26 cellular contexts compared by ENCODE assay signal in genomic region chr9:20760246-20760901, GRCh38.
DNase-seq lines count a peak whose midpoint lies in the region; ATAC-seq and TF ChIP-seq lines count a peak whose summit lies in the region.
"Had no signal": no experiment of that assay in that cellular context is flagged by ENCODE, and none has a peak within 500 bp of the region (broad histone marks: within the 10 kb centered on the region; RNA-seq: fewer than 3 reads in every experiment).

No MANE protein-coding gene starts in this region.

- peaks cover 24% of the 10 kb centered on the region for H3K36me3 Mint-ChIP-seq in MCF 10A (ENCODE audit: insufficient read depth, unreplicated experiment)
- peaks cover 18% of the 10 kb centered on the region for H3K36me3 Mint-ChIP-seq in activated CD8-positive, alpha-beta T cell treated with anti-CD3 and anti-CD28 coated beads for 36 hours (ENCODE audit: low read depth)
- peaks cover 25% of the 10 kb centered on the region for H3K36me3 Mint-ChIP-seq in GM23338 (ENCODE audit: low read depth)

- H3K4me3 ChIP-seq in breast epithelium, result no peak overlapping the region
- no peak overlapping the region for H3K4me3 ChIP-seq in WERI-Rb-1 (ENCODE audit: low read depth, low read length)
- no peak overlapping the region for H3K4me3 ChIP-seq in GM23338
- H3K4me3 ChIP-seq: heart left ventricle, neural progenitor cell, sigmoid colon, SK-N-MC, suprapubic skin had no signal

- POLR2A ChIA-PET in MCF 10A (lab: Yijun Ruan, JAX), result interaction anchor here (0.7 to 2.1 kb wide), 7 partner anchors 16 to 248 kb away, joined by 3 to 8 read pairs (median 4); partner anchors contain the start of genes FOCAD and MLLT3
- POLR2A ChIA-PET in activated CD8-positive, alpha-beta T cell treated with anti-CD3 and anti-CD28 coated beads for 36 hours (lab: Charles Lee), result no interaction called here

- no peaks in the 10 kb centered on the region for H3K79me2 ChIP-seq in GM23338 (replicated peaks; ENCODE audit: insufficient read depth)

- no peaks in the 10 kb centered on the region for H3K27me3 ChIP-seq in breast epithelium
- H3K27me3 ChIP-seq in WERI-Rb-1 (ENCODE audit: insufficient read depth, low read depth, severe bottlenecking), result no peaks in the 10 kb centered on the region
- H3K27me3 ChIP-seq in GM23338 (ENCODE audit: insufficient read depth), result no peaks in the 10 kb centered on the region
- H3K27me3 ChIP-seq: heart left ventricle, neural progenitor cell, sigmoid colon, suprapubic skin had no signal

- H3F3A ChIP-seq in GM23338 (replicated peaks; ENCODE audit: low read depth), result no peaks in the 10 kb centered on the region

- ATAC-seq in activated CD8-positive, alpha-beta T cell treated with anti-CD3 and anti-CD28 coated beads for 36 hours, result no peak
- no peak for ATAC-seq in GM19395 (IDR thresholded peaks at IDR 0.05; ENCODE audit: unreplicated experiment)
- ATAC-seq in GM23338, result no peak
- ATAC-seq: activated CD4-positive, alpha-beta T cell treated with anti-CD3 and anti-CD28 coated beads for 36 hours; heart left ventricle had no signal

- H2AFZ ChIP-seq in GM23338, result no peak overlapping the region
- H2AFZ ChIP-seq: neural progenitor cell had no signal

- CTCF ChIA-PET in MCF 10A (lab: Yijun Ruan, JAX), result no interaction called here
- CTCF ChIA-PET in activated CD8-positive, alpha-beta T cell treated with anti-CD3 and anti-CD28 coated beads for 36 hours (lab: Charles Lee), result no interaction called here

- no peaks in the 10 kb centered on the region for H3K27me3 Mint-ChIP-seq in MCF 10A (ENCODE audit: insufficient read depth, unreplicated experiment)
- no peaks in the 10 kb centered on the region for H3K27me3 Mint-ChIP-seq in activated CD8-positive, alpha-beta T cell treated with anti-CD3 and anti-CD28 coated beads for 36 hours
- no peaks in the 10 kb centered on the region for H3K27me3 Mint-ChIP-seq in GM23338 (ENCODE audit: insufficient read depth, low read depth, poor library complexity)
- H3K27me3 Mint-ChIP-seq: activated CD4-positive, alpha-beta T cell treated with anti-CD3 and anti-CD28 coated beads for 36 hours; activated naive CD8-positive, alpha-beta T cell; dendritic cell treated with granulocyte-macrophage colony-stimulating factor and Interleukin-4, amounts not matched to agents 40 ng/mL and 50 ng/mL, for 4 days had no signal

- H3K4me1 Mint-ChIP-seq in MCF 10A (ENCODE audit: insufficient read depth, unreplicated experiment) (peaks cover 23% of the 10 kb centered on the region), GM23338 (peaks cover 5% of the 10 kb centered on the region; the same call in 2 of the 3 replicates)
- H3K4me1 Mint-ChIP-seq in activated CD8-positive, alpha-beta T cell treated with anti-CD3 and anti-CD28 coated beads for 36 hours (ENCODE audit: low read depth), result no peaks in the 10 kb centered on the region
- H3K4me1 Mint-ChIP-seq: activated CD4-positive, alpha-beta T cell treated with anti-CD3 and anti-CD28 coated beads for 36 hours; neural progenitor cell had no signal

- no peak overlapping the region for H3K4me2 ChIP-seq in GM23338
- H3K4me2 ChIP-seq: neural progenitor cell had no signal

- H3K27ac ChIP-seq in breast epithelium (no peak overlapping the region), WERI-Rb-1 (no peak overlapping the region), GM23338 (ENCODE audit: low read depth) (no peak overlapping the region)
- H3K27ac ChIP-seq: heart left ventricle, neural progenitor cell, RWPE1, sigmoid colon, SK-N-MC, suprapubic skin had no signal

- no peaks in the 10 kb centered on the region for H3K9me2 ChIP-seq in GM23338 (ENCODE audit: insufficient read depth)

- DNase-seq in MCF 10A (ENCODE audit: unreplicated experiment), result peak; percentile 45
- DNase-seq in breast epithelium (ENCODE audit: low spot score in 2 of 2), result no peak
- peak; percentile 49 for DNase-seq in amniotic epithelial cell (ENCODE audit: low read depth)
- peak; percentile 54 for DNase-seq in glomerular endothelial cell (ENCODE audit: extremely low read depth, low read depth, low spot score)
- DNase-seq in WERI-Rb-1, result no peak
- DNase-seq in activated CD8-positive, alpha-beta T cell treated with anti-CD3 and anti-CD28 coated beads for 36 hours, result no peak
- no peak for DNase-seq in GM23338 (ENCODE audit: low spot score)
- DNase-seq: 8988T; activated CD4-positive, alpha-beta T cell treated with anti-CD3 and anti-CD28 coated beads for 36 hours; activated CD8-positive, alpha-beta memory T cell treated with anti-CD3 and anti-CD28 coated beads for 24 hours; activated effector memory CD4-positive, alpha-beta T cell treated with Interleukin-2 at 50 U/mL for 16 hours; central memory CD4-positive, alpha-beta T cell; H7; heart left ventricle; NCI-H1694; sigmoid colon; stimulated activated CD4-positive, alpha-beta T cell treated with anti-CD3 and anti-CD28 coated beads, Interleukin-15, amount 100 ng/mL, for 24 hours; stimulated activated naive CD4-positive, alpha-beta T cell had no signal

- no TSS peak for BruUV-seq in MCF 10A (replicated peaks; lab: Mats Ljungman, UMichigan)

- intact Hi-C loops in MCF 10A (cut with micrococcal nuclease), result no loop called here
- intact Hi-C loops in breast epithelium (cut with DNase I; ENCODE audit: low total_unique reads), result no loop called here
- intact Hi-C loops in activated CD8-positive, alpha-beta T cell treated with anti-CD3 and anti-CD28 coated beads for 36 hours (cut with micrococcal nuclease), result no loop called here

- TF ChIP-seq CTCF in MCF 10A (IDR thresholded peaks at IDR 0.05; ENCODE audit: unreplicated experiment), result no peak
- TF ChIP-seq CTCF in breast epithelium (IDR thresholded peaks at IDR 0.05), result no peak
- TF ChIP-seq CTCF in WERI-Rb-1 (IDR thresholded peaks at IDR 0.05; ENCODE audit: low read depth, low read length), result no peak
- TF ChIP-seq CTCF in activated CD8-positive, alpha-beta T cell treated with anti-CD3 and anti-CD28 coated beads for 36 hours (IDR thresholded peaks at IDR 0.05), result no peak
- TF ChIP-seq CTCF in GM23338 (conservative IDR thresholded peaks at IDR 0.05; ENCODE audit: low read depth in 2 of 2), result no peak

- no peaks in the 10 kb centered on the region for H3K9me3 Mint-ChIP-seq in MCF 10A (ENCODE audit: unreplicated experiment)
- no peaks in the 10 kb centered on the region for H3K9me3 Mint-ChIP-seq in activated CD8-positive, alpha-beta T cell treated with anti-CD3 and anti-CD28 coated beads for 36 hours
- no peaks in the 10 kb centered on the region; the same call in 2 of the 3 replicates for H3K9me3 Mint-ChIP-seq in GM23338
- H3K9me3 Mint-ChIP-seq: dendritic cell treated with granulocyte-macrophage colony-stimulating factor and Interleukin-4, amounts not matched to agents 40 ng/mL and 50 ng/mL, for 4 days; T-helper 2 cell treated with Interferon-gamma antibody and Interleukin-4, amounts not matched to agents 5 μg/mL and 100 μg/mL, for 36 hours had no signal

- H3K9me3 ChIP-seq in breast epithelium (no peaks in the 10 kb centered on the region), WERI-Rb-1 (ENCODE audit: severe bottlenecking) (peaks cover 2% of the 10 kb centered on the region)
- H3K9me3 ChIP-seq: heart left ventricle, sigmoid colon, suprapubic skin had no signal

- H3K36me3 ChIP-seq in breast epithelium (no peaks in the 10 kb centered on the region), WERI-Rb-1 (no peaks in the 10 kb centered on the region), GM23338 (ENCODE audit: insufficient read depth) (0 out of 2 replicates have a peak, but pooled peaks cover 3% of the 10 kb centered on the region)

- no peak for TF ChIP-seq POLR2A in breast epithelium (IDR thresholded peaks at IDR 0.05)

- no peaks in the 10 kb centered on the region for H4K20me1 ChIP-seq in GM23338 (replicated peaks; ENCODE audit: insufficient read depth)

- H3K4me1 ChIP-seq in breast epithelium (no peaks in the 10 kb centered on the region), GM23338 (ENCODE audit: insufficient read depth) (no peaks in the 10 kb centered on the region; the same call in 1 of the 2 replicates)
- H3K4me1 ChIP-seq: neural progenitor cell, sigmoid colon, suprapubic skin had no signal

- H3K27ac Mint-ChIP-seq in MCF 10A (ENCODE audit: low read depth, unreplicated experiment), result no peak overlapping the region
- no peak overlapping the region for H3K27ac Mint-ChIP-seq in activated CD8-positive, alpha-beta T cell treated with anti-CD3 and anti-CD28 coated beads for 36 hours
- H3K27ac Mint-ChIP-seq in GM23338, result no peak overlapping the region
- H3K27ac Mint-ChIP-seq: activated CD4-positive, alpha-beta T cell treated with anti-CD3 and anti-CD28 coated beads for 36 hours; activated naive CD8-positive, alpha-beta T cell; dendritic cell treated with granulocyte-macrophage colony-stimulating factor and Interleukin-4, amounts not matched to agents 40 ng/mL and 50 ng/mL, for 4 days; neural progenitor cell; T-helper 2 cell treated with Interferon-gamma antibody and Interleukin-4, amounts not matched to agents 5 μg/mL and 100 μg/mL, for 36 hours had no signal

- H3K4me3 Mint-ChIP-seq in MCF 10A (ENCODE audit: unreplicated experiment) (no peak overlapping the region), GM23338 (no peak overlapping the region)
- no peak overlapping the region for H3K4me3 Mint-ChIP-seq in activated CD8-positive, alpha-beta T cell treated with anti-CD3 and anti-CD28 coated beads for 36 hours
- H3K4me3 Mint-ChIP-seq: activated CD4-positive, alpha-beta T cell treated with anti-CD3 and anti-CD28 coated beads for 36 hours; activated naive CD8-positive, alpha-beta T cell; dendritic cell treated with granulocyte-macrophage colony-stimulating factor and Interleukin-4, amounts not matched to agents 40 ng/mL and 50 ng/mL, for 4 days; neural progenitor cell; T-helper 2 cell treated with Interferon-gamma antibody and Interleukin-4, amounts not matched to agents 5 μg/mL and 100 μg/mL, for 36 hours had no signal

TF ChIP-seq in GM23338, 12 proteins besides CTCF, POLR2A, EP300 and RAD21 (continues in another document):
- TF ChIP-seq ZNF331 (CRISPR knock-in tag; IDR thresholded peaks at IDR 0.05; ENCODE audit: low read depth) (no peak), EZH2 (IDR thresholded peaks at IDR 0.05; ENCODE audit: low read depth, unreplicated experiment) (no peak), ETS1 (IDR thresholded peaks at IDR 0.05) (no peak), EZH2phosphoT487 (IDR thresholded peaks at IDR 0.05; ENCODE audit: unreplicated experiment) (no peak), JUNB (IDR thresholded peaks at IDR 0.05; ENCODE audit: unreplicated experiment) (no peak), POLR2AphosphoS5 (IDR thresholded peaks at IDR 0.05; ENCODE audit: low read depth) (no peak)

Comparison
In these comparisons a context has a peak if more than half of its experiments do, and no peak if none do; other contexts are left out.
1. DNase-seq: peak in MCF 10A (single experiment), amniotic epithelial cell (single experiment) and glomerular endothelial cell (single experiment); none in breast epithelium (0 of 2), WERI-Rb-1 (single experiment), activated CD8-positive, alpha-beta T cell treated with anti-CD3 and anti-CD28 coated beads for 36 hours (single experiment) and GM23338 (single experiment).